1 cellular context compared by ENCODE assay signal in genomic region chr9:137079401-137079787, GRCh38.
TF ChIP-seq lines count a peak whose summit lies in the region.

No MANE protein-coding gene starts in this region.

TF ChIP-seq in H1, 55 proteins besides CTCF, POLR2A, EP300 and RAD21:
- TF ChIP-seq POLR2AphosphoS5 (IDR thresholded peaks at IDR 0.05; ENCODE audit: low read depth, low read length), result no peak
- no peak for TF ChIP-seq YY1 (IDR thresholded peaks at IDR 0.05; ENCODE audit: low read depth, low read length)
- TF ChIP-seq SP4 (IDR thresholded peaks at IDR 0.05; ENCODE audit: low read length), result no peak
- TF ChIP-seq GABPA (IDR thresholded peaks at IDR 0.05; ENCODE audit: borderline replicate concordance, insufficient read depth, low read length), result no peak
- TF ChIP-seq ZNF274 (IDR thresholded peaks at IDR 0.05; ENCODE audit: borderline replicate concordance, extremely low read depth, low read length), result no peak
- no peak for TF ChIP-seq JUN (IDR thresholded peaks at IDR 0.05; ENCODE audit: low read depth, low read length)
- TF ChIP-seq CTBP2 (IDR thresholded peaks at IDR 0.05; ENCODE audit: borderline replicate concordance, insufficient read depth, insufficient read length, low read length), result no peak
- no peak for TF ChIP-seq ATF3 (IDR thresholded peaks at IDR 0.05; ENCODE audit: insufficient read depth, low read depth, low read length)
- no peak for TF ChIP-seq CHD1 (IDR thresholded peaks at IDR 0.05; ENCODE audit: low read depth, low read length)
- no peak for TF ChIP-seq NRF1 (IDR thresholded peaks at IDR 0.05; ENCODE audit: low read depth, low read length)
- TF ChIP-seq TAF1 (IDR thresholded peaks at IDR 0.05; ENCODE audit: low read depth, low read length), result no peak
- no peak for TF ChIP-seq MAFK (IDR thresholded peaks at IDR 0.05; ENCODE audit: low read depth, low read length)
- no peak for TF ChIP-seq GTF2F1 (IDR thresholded peaks at IDR 0.05; ENCODE audit: borderline replicate concordance, low read depth, low read length)
- TF ChIP-seq SIN3A (conservative IDR thresholded peaks at IDR 0.05 in 1 of 2, IDR thresholded peaks at IDR 0.05 in 1 of 2; ENCODE audit: low read depth in 1 of 2, low read length in 2 of 2), result no peak
- TF ChIP-seq CEBPB (IDR thresholded peaks at IDR 0.05; ENCODE audit: low read depth, low read length), result no peak
